Comparison of ENCODE assay signal across 20 cellular contexts in the genomic region with DNA sequence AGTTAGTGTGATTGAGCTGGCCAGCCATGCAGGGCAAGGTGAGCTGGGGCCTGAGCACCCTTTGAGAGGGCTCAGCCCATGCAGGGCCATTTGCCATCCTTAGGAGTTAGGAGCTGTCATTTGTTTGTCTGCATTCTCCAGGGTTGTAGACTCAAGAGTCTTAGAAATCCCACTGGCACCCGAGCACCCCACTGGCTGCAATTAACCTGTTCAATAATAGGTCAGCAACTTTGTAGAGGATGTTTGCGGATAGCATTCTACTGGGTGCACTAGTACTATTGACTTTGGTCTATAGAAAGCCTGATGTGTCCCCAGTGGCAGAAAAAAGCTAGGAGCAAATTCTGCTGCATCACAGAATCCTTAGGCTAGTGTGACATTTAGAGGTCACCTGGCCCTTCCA.
"Had no signal": no experiment of that assay in that cellular context is flagged by ENCODE, and none has a peak within 500 bp of the region (broad histone marks: within the 10 kb centered on the region; RNA-seq: fewer than 3 reads in every experiment).

No MANE protein-coding gene starts in this region.

- DNase-seq: colonic mucosa; cortex of kidney; dermis blood vessel endothelial cell; effector CD4-positive, alpha-beta T cell; effector memory CD4-positive, alpha-beta T cell; esophagus squamous epithelium; foreskin fibroblast; foreskin melanocyte; gastrocnemius medialis; glutamatergic neuron; heart right ventricle; hippocampal formation; left cardiac atrium; left lung; left ventricle myocardium superior; lower lobe of right lung; mesenchymal stem cell; mucosa of descending colon; naive B cell had no signal

- H3K36me3 ChIP-seq: colonic mucosa, esophagus squamous epithelium, gastrocnemius medialis, heart right ventricle, left lung, lower lobe of right lung had no signal

- H3K4me3 ChIP-seq: colonic mucosa, dorsolateral prefrontal cortex, esophagus squamous epithelium, gastrocnemius medialis, heart right ventricle, left lung, lower lobe of right lung, mucosa of descending colon had no signal

- ATAC-seq: gastrocnemius medialis, heart right ventricle, left cardiac atrium, left lung, left ventricle myocardium superior, lower lobe of right lung, mucosa of descending colon had no signal

- H3K4me1 ChIP-seq: colonic mucosa, esophagus squamous epithelium, gastrocnemius medialis, heart right ventricle, left lung, lower lobe of right lung had no signal

- H3K27me3 ChIP-seq: colonic mucosa, esophagus squamous epithelium, gastrocnemius medialis, heart right ventricle, left lung had no signal

- H3K9me3 ChIP-seq: colonic mucosa, gastrocnemius medialis had no signal

- H3K27ac ChIP-seq: colonic mucosa, esophagus squamous epithelium, gastrocnemius medialis, heart right ventricle, left lung, lower lobe of right lung had no signal
